Comparison of ENCODE assay signal across 24 cellular contexts in genomic region chr14:31043379-31043778, GRCh38.
"Had no signal": no experiment of that assay in that cellular context is flagged by ENCODE, and none has a peak within 500 bp of the region (broad histone marks: within the 10 kb centered on the region; RNA-seq: fewer than 3 reads in every experiment).

No MANE protein-coding gene starts in this region.

- H3K9me3 Mint-ChIP-seq: dendritic cell treated with granulocyte-macrophage colony-stimulating factor and Interleukin-4, amounts not matched to agents 40 ng/mL and 50 ng/mL, for 4 days; effector memory CD8-positive, alpha-beta T cell; immature natural killer cell; memory B cell; natural killer cell treated with Interleukin-12 subunit alpha and Interleukin-12 subunit beta and Interleukin-15 and Interleukin-18, amount 100 ng/mL, for 72 hours had no signal

- H3K4me3 Mint-ChIP-seq: dendritic cell treated with granulocyte-macrophage colony-stimulating factor and Interleukin-4, amounts not matched to agents 40 ng/mL and 50 ng/mL, for 4 days; effector memory CD8-positive, alpha-beta T cell; immature natural killer cell; memory B cell; natural killer cell treated with Interleukin-12 subunit alpha and Interleukin-12 subunit beta and Interleukin-15 and Interleukin-18, amount 100 ng/mL, for 72 hours; neural progenitor cell had no signal

- H3K27ac Mint-ChIP-seq: dendritic cell treated with granulocyte-macrophage colony-stimulating factor and Interleukin-4, amounts not matched to agents 40 ng/mL and 50 ng/mL, for 4 days; effector memory CD8-positive, alpha-beta T cell; immature natural killer cell; memory B cell; neural progenitor cell had no signal

- H3K27me3 ChIP-seq: esophagus squamous epithelium, gastroesophageal sphincter, neural progenitor cell, ovary, suprapubic skin, thyroid gland, upper lobe of left lung, uterus had no signal

- H3K27me3 Mint-ChIP-seq: dendritic cell treated with granulocyte-macrophage colony-stimulating factor and Interleukin-4, amounts not matched to agents 40 ng/mL and 50 ng/mL, for 4 days; effector memory CD8-positive, alpha-beta T cell; memory B cell; natural killer cell treated with Interleukin-12 subunit alpha and Interleukin-12 subunit beta and Interleukin-15 and Interleukin-18, amount 100 ng/mL, for 72 hours had no signal

- H2AFZ ChIP-seq: neural progenitor cell had no signal

- H3K4me2 ChIP-seq: neural progenitor cell had no signal

- H3K36me3 Mint-ChIP-seq: natural killer cell treated with Interleukin-12 subunit alpha and Interleukin-12 subunit beta and Interleukin-15 and Interleukin-18, amount 100 ng/mL, for 72 hours had no signal

- ATAC-seq: effector memory CD8-positive, alpha-beta T cell; gastroesophageal sphincter; lower lobe of right lung; natural killer cell treated with Interleukin-12 subunit alpha and Interleukin-12 subunit beta and Interleukin-15 and Interleukin-18, amount 100 ng/mL, for 72 hours; right cardiac atrium; stimulated activated naive CD8-positive, alpha-beta T cell treated with anti-CD3 and anti-CD28 coated beads, Interleukin-15, Interleukin-2, amounts not matched to agents 100 U/mL and 50 U/mL, for 24 hours had no signal

- H3K9me3 ChIP-seq: esophagus squamous epithelium, gastroesophageal sphincter, left ventricle myocardium inferior, lower lobe of right lung, ovary, suprapubic skin, thyroid gland, upper lobe of left lung, uterus had no signal

- H3K4me1 ChIP-seq: left ventricle myocardium inferior, suprapubic skin, thyroid gland, uterus had no signal

- H3K9ac ChIP-seq: neural progenitor cell had no signal

- H3K4me1 Mint-ChIP-seq: memory B cell had no signal

- H3K27ac ChIP-seq: esophagus squamous epithelium, gastroesophageal sphincter, left ventricle myocardium inferior, lower lobe of right lung, neural progenitor cell, ovary, suprapubic skin, thyroid gland, upper lobe of left lung had no signal

- DNase-seq: effector memory CD8-positive, alpha-beta T cell; esophagus squamous epithelium; foreskin fibroblast; glutamatergic neuron; immature natural killer cell; left ventricle myocardium inferior; lower lobe of right lung; midbrain; nucleus accumbens; ovary; right cardiac atrium; small intestine; stimulated activated CD4-positive, alpha-beta T cell treated with anti-CD3 and anti-CD28 coated beads, Interleukin-2, amount 100 ng/mL, for 48 hours; stimulated activated naive CD8-positive, alpha-beta T cell treated with anti-CD3 and anti-CD28 coated beads, Interleukin-15, Interleukin-2, amounts not matched to agents 100 U/mL and 50 U/mL, for 24 hours; thyroid gland; upper lobe of left lung had no signal

- FAIRE-seq: keratinocyte, small intestine had no signal

- H3K36me3 ChIP-seq: esophagus squamous epithelium, gastroesophageal sphincter, left ventricle myocardium inferior, lower lobe of right lung, neural progenitor cell, ovary, suprapubic skin, thyroid gland, upper lobe of left lung, uterus had no signal

- H3K4me3 ChIP-seq: esophagus squamous epithelium, gastroesophageal sphincter, left ventricle myocardium inferior, lower lobe of right lung, neural progenitor cell, ovary, suprapubic skin, thyroid gland, upper lobe of left lung, uterus had no signal
